Comparison of ENCODE assay signal across 36 cellular contexts in genomic region chr10:109668703-109669102, GRCh38.
"Had no signal": no experiment of that assay in that cellular context is flagged by ENCODE, and none has a peak within 500 bp of the region (broad histone marks: within the 10 kb centered on the region; RNA-seq: fewer than 3 reads in every experiment).

No MANE protein-coding gene starts in this region.

- DNase-seq: Karpas-422, Kasumi-1, MG63, MM.1S, MV-4-11, NCI-H1048, NCI-H1092, NCI-H1092 treated with DMSO at 0.1 percent for 48 hours, NCI-H1105, NCI-H1105 treated with DMSO at 0.1 percent for 48 hours, NCI-H1417, NCI-H1417 treated with DMSO at 0.1 percent for 48 hours, NCI-H1436, NCI-H1436 treated with DMSO at 0.1 percent for 48 hours, NCI-H146, NCI-H1694, NCI-H1694 treated with DMSO at 0.1 percent for 48 hours, NCI-H187, NCI-H187 treated with DMSO at 0.1 percent for 48 hours, NCI-H1930, NCI-H2029, NCI-H2029 treated with DMSO at 0.1 percent for 48 hours, NCI-H2081, NCI-H2081 treated with DMSO at 0.1 percent for 48 hours, NCI-H2107, NCI-H2171, NCI-H2171 treated with DMSO at 0.1 percent for 48 hours, NCI-H2227 treated with DMSO at 0.1 percent for 48 hours, NCI-H226, NCI-H345, NCI-H446, NCI-H446 treated with DMSO at 0.1 percent for 48 hours, NCI-H510A, NCI-H510A treated with DMSO at 0.1 percent for 48 hours, NCI-H524, NCI-H524 treated with DMSO at 0.1 percent for 48 hours had no signal

- H3K4me3 ChIP-seq: MG63 had no signal

- H3K27me3 ChIP-seq: MG63 had no signal

- H3K9me3 ChIP-seq: MG63 had no signal

- H3K36me3 ChIP-seq: MG63 had no signal
